ENCODE assay signal across 23 cellular contexts in the genomic region with DNA sequence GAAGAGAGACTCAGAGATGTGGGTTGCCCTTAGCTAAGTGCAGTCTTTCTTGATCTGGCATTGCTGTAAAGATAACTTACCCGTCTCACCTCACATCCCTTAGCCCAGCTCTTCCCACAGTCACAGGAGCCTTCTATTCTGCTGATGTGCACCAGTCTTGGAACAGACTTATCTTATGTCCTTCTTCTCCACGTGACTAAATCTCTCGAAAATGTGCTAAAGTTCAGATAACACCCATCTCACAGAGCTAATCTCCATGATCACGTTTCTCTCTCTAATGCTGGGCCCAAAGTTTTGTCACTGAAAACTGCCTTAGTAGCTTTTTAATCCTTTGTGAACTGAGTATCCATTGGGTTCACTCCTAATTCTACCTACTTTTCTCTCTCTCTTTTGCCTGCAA.
"Had no signal": no experiment of that assay in that cellular context is flagged by ENCODE, and none has a peak within 500 bp of the region (broad histone marks: within the 10 kb centered on the region; RNA-seq: fewer than 3 reads in every experiment).

No MANE protein-coding gene starts in this region.

- DNase-seq: KBM-7, MV-4-11, NCI-H1048, NCI-H1105, NCI-H1417, NCI-H1436 treated with DMSO at 0.1 percent for 48 hours, NCI-H1694 treated with DMSO at 0.1 percent for 48 hours, NCI-H2029, NCI-H2081 treated with DMSO at 0.1 percent for 48 hours, NCI-H2171, NCI-H226, NCI-H446, NCI-H510A, NCI-H524 treated with DMSO at 0.1 percent for 48 hours, NCI-H69, NCI-H774, PC-9, SHP77 treated with DMSO at 0.1 percent for 48 hours, SJCRH30 had no signal

- ATAC-seq: Right ventricle myocardium inferior, SK-N-SH treated with all-trans-retinoic acid at 6 μM for 48 hours had no signal

- H3K4me1 ChIP-seq: SJCRH30 had no signal

- H3K27ac Mint-ChIP-seq: IgD-negative memory B cell had no signal

- H3K4me2 ChIP-seq: PC-9 had no signal

- H3K36me3 ChIP-seq: SJCRH30 had no signal

- H3K9me3 ChIP-seq: Peyer's patch, SJCRH30 had no signal

- H3K9me3 Mint-ChIP-seq: IgD-negative memory B cell had no signal

- H3K27ac ChIP-seq: PC-9, Peyer's patch, SJCRH30 had no signal

- H3K4me1 Mint-ChIP-seq: IgD-negative memory B cell had no signal

- H3K4me3 ChIP-seq: PC-9, Peyer's patch, SJCRH30 had no signal

- H3K27me3 Mint-ChIP-seq: IgD-negative memory B cell had no signal

- H3K4me3 Mint-ChIP-seq: IgD-negative memory B cell had no signal

- H2AFZ ChIP-seq: PC-9 had no signal

- H3K27me3 ChIP-seq: Peyer's patch, SJCRH30 had no signal
